In genomic region chr3:72722930-72723726, GRCh38 we compare ENCODE assay signal across 8 cellular contexts.
DNase-seq lines count a peak whose midpoint lies in the region; ATAC-seq, FAIRE-seq and TF ChIP-seq lines count a peak whose summit lies in the region.

No MANE protein-coding gene starts in this region.

- H3K36me3 ChIP-seq in mucosa of descending colon (ENCODE audit: low read depth) (no peaks in the 10 kb centered on the region), esophagus squamous epithelium (no peaks in the 10 kb centered on the region)
- no peaks in the 10 kb centered on the region for H3K36me3 ChIP-seq in CD4-positive, alpha-beta memory T cell (ENCODE audit: insufficient read depth, low read length)

- ATAC-seq in HG02759 (IDR thresholded peaks at IDR 0.05; ENCODE audit: unreplicated experiment), result peak; percentile 70
- ATAC-seq in mucosa of descending colon, result peak; percentile 94
- no peak for ATAC-seq in HG03520 (IDR thresholded peaks at IDR 0.05; ENCODE audit: unreplicated experiment)

- POLR2A ChIA-PET in CD4-positive, alpha-beta memory T cell (lab: Charles Lee; ENCODE audit: partially characterized antibody), result interaction anchor here (1.3 kb wide), 1 partner anchor 16 kb away, joined by 3 read pairs; no protein-coding TSS in a partner anchor

- no peak overlapping the region for H3K4me3 Mint-ChIP-seq in CD4-positive, alpha-beta memory T cell

- DNase-seq in astrocyte of the spinal cord (ENCODE audit: low read depth, low spot score) (peak; percentile 69), mucosa of descending colon (peak; percentile 63 to 68 (median 64)), esophagus squamous epithelium (lab: John Stamatoyannopoulos, UW) (no peak), frontal cortex (ENCODE audit: low spot score in 2 of 2) (no peak)
- no peak for DNase-seq in CD4-positive, alpha-beta memory T cell

- no peaks in the 10 kb centered on the region for H3K9me3 Mint-ChIP-seq in CD4-positive, alpha-beta memory T cell

- peak overlapping the region in 2 of 7 donors; percentile 11 to 64 for H3K27ac Mint-ChIP-seq in CD4-positive, alpha-beta memory T cell

- H3K27me3 ChIP-seq in esophagus squamous epithelium, result peaks cover 0 to 15% (median 0%) of the 10 kb centered on the region in 4 donors
- H3K27me3 ChIP-seq in CD4-positive, alpha-beta memory T cell (ENCODE audit: insufficient read depth, low read length), result no peaks in the 10 kb centered on the region

- TF ChIP-seq CTCF in astrocyte of the spinal cord (IDR thresholded peaks at IDR 0.05; ENCODE audit: low read depth, low read length) (no peak), mucosa of descending colon (IDR thresholded peaks at IDR 0.05) (no peak), esophagus squamous epithelium (IDR thresholded peaks at IDR 0.05) (no peak)

- WGBS in esophagus squamous epithelium, 2 donors, result 36 to 37% methylated on average over 8 of the region's 8 CpGs

- no peak overlapping the region for H3K4me3 ChIP-seq in astrocyte of the spinal cord (ENCODE audit: low read depth, low read length)
- no peak overlapping the region for H3K4me3 ChIP-seq in mucosa of descending colon
- no peak overlapping the region for H3K4me3 ChIP-seq in esophagus squamous epithelium
- no peak overlapping the region for H3K4me3 ChIP-seq in CD4-positive, alpha-beta memory T cell (ENCODE audit: low read length in 2 of 2)

- no peaks in the 10 kb centered on the region for H3K36me3 Mint-ChIP-seq in CD4-positive, alpha-beta memory T cell

- in situ Hi-C loops in astrocyte of the spinal cord (cut with HindIII; ENCODE audit: low sequenced_read_pairs), result no loop called here

- intact Hi-C loops in mucosa of descending colon (cut with DNase I, micrococcal nuclease), result no loop called here
- intact Hi-C loops in esophagus squamous epithelium (cut with DNase I), result no loop called here
- intact Hi-C loops in CD4-positive, alpha-beta memory T cell (cut with micrococcal nuclease), result no loop called here

- H3K4me1 ChIP-seq in mucosa of descending colon (ENCODE audit: low read depth) (peaks cover 4% of the 10 kb centered on the region), esophagus squamous epithelium (peaks cover 0 to 12% (median 0%) of the 10 kb centered on the region in 3 donors)
- H3K4me1 ChIP-seq in CD4-positive, alpha-beta memory T cell (ENCODE audit: insufficient read depth, low read length), result no peaks in the 10 kb centered on the region

- CTCF ChIA-PET in CD4-positive, alpha-beta memory T cell (lab: Charles Lee; ENCODE audit: partially characterized antibody), result interaction anchor here (1.0 kb wide), 1 partner anchor 100 kb away, joined by 3 read pairs; no protein-coding TSS in a partner anchor

- FAIRE-seq in G401.6 (lab: Jason Lieb, UNC) (peak; percentile 8), frontal cortex (lab: Jason Lieb, UNC) (no peak)

- no peaks in the 10 kb centered on the region for H3K9me3 ChIP-seq in mucosa of descending colon
- H3K9me3 ChIP-seq in esophagus squamous epithelium, result no peaks in the 10 kb centered on the region
- no peaks in the 10 kb centered on the region for H3K9me3 ChIP-seq in CD4-positive, alpha-beta memory T cell (ENCODE audit: control insufficient read depth in 1 of 2, low read length in 2 of 2)

- no peak for TF ChIP-seq POLR2A in esophagus squamous epithelium (IDR thresholded peaks at IDR 0.05)

- H3K27me3 Mint-ChIP-seq in CD4-positive, alpha-beta memory T cell, result peaks cover 0 to 2% of the 10 kb centered on the region in 2 donors

- H3K27ac ChIP-seq in esophagus squamous epithelium, result no peak overlapping the region
- no peak overlapping the region for H3K27ac ChIP-seq in CD4-positive, alpha-beta memory T cell (ENCODE audit: low read depth, low read length)

- peaks cover 0 to 2% (median 0%) of the 10 kb centered on the region in 4 donors for H3K4me1 Mint-ChIP-seq in CD4-positive, alpha-beta memory T cell

Comparison
In these comparisons a context has a peak if more than half of its experiments do, and no peak if none do; other contexts are left out.
1. DNase-seq: peak in astrocyte of the spinal cord (single experiment) and mucosa of descending colon (3 of 3); none in esophagus squamous epithelium (single experiment), frontal cortex (0 of 2) and CD4-positive, alpha-beta memory T cell (0 of 5).